ENCODE assay signal across 23 cellular contexts in genomic region chr3:57169106-57169505, GRCh38. TPM values are rescaled to one million over a fixed set of nuclear protein-coding genes. Genes with fewer than 3 reads are reported as not detected.
DNase-seq lines count a peak whose midpoint lies in the region; ATAC-seq and TF ChIP-seq lines count a peak whose summit lies in the region.
"Had no signal": no experiment of that assay in that cellular context is flagged by ENCODE, and none has a peak within 500 bp of the region (broad histone marks: within the 10 kb centered on the region; RNA-seq: fewer than 3 reads in every experiment).

No MANE protein-coding gene starts in this region.

- H3K36me3 ChIP-seq in mesendoderm (ENCODE audit: control insufficient read depth, insufficient read depth, low read length) = no peaks in the 10 kb centered on the region
- H3K36me3 ChIP-seq in effector memory CD4-positive, alpha-beta T cell (ENCODE audit: control insufficient read depth, insufficient read depth, low read length) = no peaks in the 10 kb centered on the region
- H3K36me3 ChIP-seq: breast epithelium, heart right ventricle, right atrium auricular region, SJCRH30, suprapubic skin, vagina had no signal

- H3K4me1 Mint-ChIP-seq in natural killer cell = peaks cover 5 to 19% of the 10 kb centered on the region in 2 donors
- peaks cover 4 to 13% of the 10 kb centered on the region in 2 donors for H3K4me1 Mint-ChIP-seq in natural killer cell treated with Interleukin-12 subunit alpha and Interleukin-12 subunit beta and Interleukin-15 and Interleukin-18, amount 100 ng/mL, for 72 hours (ENCODE audit: low read depth in 2 of 2)
- no peaks in the 10 kb centered on the region for H3K4me1 Mint-ChIP-seq in activated T-helper 17 cell treated with anti-CD3 and anti-CD28 coated beads, Interleukin-2, amount 50 U/mL, for 72 hours

- peak overlapping the region; percentile 48 for H3K4ac ChIP-seq in mesendoderm (ENCODE audit: low read depth, low read length)

- H3K4me2 ChIP-seq in mesendoderm (ENCODE audit: low read length) = no peak overlapping the region

- H4K5ac ChIP-seq in mesendoderm (ENCODE audit: low read length) = no peak overlapping the region

- no peak for ATAC-seq in natural killer cell
- ATAC-seq in natural killer cell treated with Interleukin-12 subunit alpha and Interleukin-12 subunit beta and Interleukin-15 and Interleukin-18, amount 100 ng/mL, for 72 hours = no peak
- no peak for ATAC-seq in activated T-helper 17 cell treated with anti-CD3 and anti-CD28 coated beads, Interleukin-2, amount 50 U/mL, for 72 hours (replicated peaks)
- no peak for ATAC-seq in HG02981 (IDR thresholded peaks at IDR 0.05; ENCODE audit: unreplicated experiment)
- ATAC-seq in HG02970 (IDR thresholded peaks at IDR 0.05; ENCODE audit: low FRiP score, unreplicated experiment) = no peak

- peaks cover 10% of the 10 kb centered on the region for H3K79me2 ChIP-seq in mesendoderm (ENCODE audit: control insufficient read depth, insufficient read depth, low read length)

- no peak overlapping the region for H3K27ac Mint-ChIP-seq in natural killer cell
- H3K27ac Mint-ChIP-seq in natural killer cell treated with Interleukin-12 subunit alpha and Interleukin-12 subunit beta and Interleukin-15 and Interleukin-18, amount 100 ng/mL, for 72 hours = no peak overlapping the region
- H3K27ac Mint-ChIP-seq in activated T-helper 17 cell treated with anti-CD3 and anti-CD28 coated beads, Interleukin-2, amount 50 U/mL, for 72 hours = no peak overlapping the region
- H3K27ac Mint-ChIP-seq: activated CD4-positive, alpha-beta memory T cell treated with anti-CD3 and anti-CD28 coated beads for 36 hours; activated naive CD4-positive, alpha-beta T cell treated with anti-CD3 and anti-CD28 coated beads, Interleukin-2, amount 50 U/mL, for 72 hours; T-helper 1 cell treated with Interleukin-12 subunit alpha and Interleukin-12 subunit beta and Interleukin-4 antibody, amounts not matched to agents 30 μg/mL and 1 μg/mL, for 36 hours had no signal

- no peak for TF ChIP-seq CTCF in natural killer cell (IDR thresholded peaks at IDR 0.05)

- H3K4me1 ChIP-seq in mesendoderm (ENCODE audit: control insufficient read depth, low read depth, low read length) = peaks cover 15% of the 10 kb centered on the region
- peaks cover 9% of the 10 kb centered on the region for H3K4me1 ChIP-seq in effector memory CD4-positive, alpha-beta T cell (ENCODE audit: control insufficient read depth, insufficient read depth, low read length, poor library complexity, severe bottlenecking)

- H2BK5ac ChIP-seq in mesendoderm (ENCODE audit: low read length) = no peak overlapping the region

- H2BK15ac ChIP-seq in mesendoderm (replicated peaks; ENCODE audit: low read depth) = no peak overlapping the region

- H3K9me3 ChIP-seq in effector memory CD4-positive, alpha-beta T cell (ENCODE audit: control insufficient read depth, low read length) = no peaks in the 10 kb centered on the region
- H3K9me3 ChIP-seq: breast epithelium, heart right ventricle, right atrium auricular region, SJCRH30, suprapubic skin, vagina had no signal

- H4K8ac ChIP-seq in mesendoderm (ENCODE audit: low read depth, low read length) = no peak overlapping the region

- no peaks in the 10 kb centered on the region for H3K36me3 Mint-ChIP-seq in natural killer cell
- no peaks in the 10 kb centered on the region for H3K36me3 Mint-ChIP-seq in natural killer cell treated with Interleukin-12 subunit alpha and Interleukin-12 subunit beta and Interleukin-15 and Interleukin-18, amount 100 ng/mL, for 72 hours
- no peaks in the 10 kb centered on the region for H3K36me3 Mint-ChIP-seq in activated T-helper 17 cell treated with anti-CD3 and anti-CD28 coated beads, Interleukin-2, amount 50 U/mL, for 72 hours (ENCODE audit: low read depth)
- H3K36me3 Mint-ChIP-seq: activated CD4-positive, alpha-beta memory T cell treated with anti-CD3 and anti-CD28 coated beads for 36 hours; activated naive CD4-positive, alpha-beta T cell treated with anti-CD3 and anti-CD28 coated beads, Interleukin-2, amount 50 U/mL, for 72 hours had no signal

- peak overlapping the region; percentile 44 for H2AK5ac ChIP-seq in mesendoderm (ENCODE audit: low read length)

- no CpG with 5 or more reads among the region's 3 CpGs for WGBS in mesendoderm (ENCODE audit: extremely low coverage, insufficient coverage, low lambda C conversion rate)

- H3K23ac ChIP-seq in mesendoderm (ENCODE audit: low read length) = no peak overlapping the region

- H3K27ac ChIP-seq in mesendoderm (ENCODE audit: low read depth, low read length) = no peak overlapping the region
- no peak overlapping the region for H3K27ac ChIP-seq in effector memory CD4-positive, alpha-beta T cell (ENCODE audit: insufficient read depth, low read length, poor library complexity, severe bottlenecking)
- H3K27ac ChIP-seq: coronary artery, PC-9, right atrium auricular region, suprapubic skin, vagina had no signal

- peak overlapping the region; percentile 58 for H3K56ac ChIP-seq in mesendoderm (ENCODE audit: low read length)

- H3K9me3 Mint-ChIP-seq in natural killer cell = no peaks in the 10 kb centered on the region
- H3K9me3 Mint-ChIP-seq in natural killer cell treated with Interleukin-12 subunit alpha and Interleukin-12 subunit beta and Interleukin-15 and Interleukin-18, amount 100 ng/mL, for 72 hours = no peaks in the 10 kb centered on the region
- H3K9me3 Mint-ChIP-seq in activated T-helper 17 cell treated with anti-CD3 and anti-CD28 coated beads, Interleukin-2, amount 50 U/mL, for 72 hours = no peaks in the 10 kb centered on the region
- H3K9me3 Mint-ChIP-seq: activated CD4-positive, alpha-beta memory T cell treated with anti-CD3 and anti-CD28 coated beads for 36 hours; activated naive CD4-positive, alpha-beta T cell treated with anti-CD3 and anti-CD28 coated beads, Interleukin-2, amount 50 U/mL, for 72 hours; T-helper 1 cell treated with Interleukin-12 subunit alpha and Interleukin-12 subunit beta and Interleukin-4 antibody, amounts not matched to agents 30 μg/mL and 1 μg/mL, for 36 hours had no signal

- no peak overlapping the region for H3K18ac ChIP-seq in mesendoderm (ENCODE audit: low read length)

- DNase-seq in natural killer cell = no peak
- DNase-seq in natural killer cell treated with Interleukin-12 subunit alpha and Interleukin-12 subunit beta and Interleukin-15 and Interleukin-18, amount 100 ng/mL, for 72 hours (ENCODE audit: low spot score) = no peak
- no peak for DNase-seq in mesendoderm
- no peak for DNase-seq in effector memory CD4-positive, alpha-beta T cell
- no peak for DNase-seq in effector CD8-positive, alpha-beta T cell (lab: John Stamatoyannopoulos, UW)
- DNase-seq: activated CD4-positive, alpha-beta memory T cell treated with anti-CD3 and anti-CD28 coated beads for 36 hours; activated T-cell treated with anti-CD3 and anti-CD28 coated beads for 4 hours; DMS153; GDM1; heart right ventricle; NCI-H82; PC-9; SJCRH30 had no signal

- H2BK120ac ChIP-seq in mesendoderm (ENCODE audit: low read depth, low read length) = no peak overlapping the region

- peak overlapping the region; percentile 63 for H3K4me3 Mint-ChIP-seq in natural killer cell
- no peak overlapping the region for H3K4me3 Mint-ChIP-seq in natural killer cell treated with Interleukin-12 subunit alpha and Interleukin-12 subunit beta and Interleukin-15 and Interleukin-18, amount 100 ng/mL, for 72 hours
- peak overlapping the region; percentile 57 for H3K4me3 Mint-ChIP-seq in activated T-helper 17 cell treated with anti-CD3 and anti-CD28 coated beads, Interleukin-2, amount 50 U/mL, for 72 hours
- H3K4me3 Mint-ChIP-seq: T-helper 1 cell treated with Interleukin-12 subunit alpha and Interleukin-12 subunit beta and Interleukin-4 antibody, amounts not matched to agents 30 μg/mL and 1 μg/mL, for 36 hours had no signal

- intact Hi-C loops in natural killer cell (cut with micrococcal nuclease) = no loop called here

- H3K4me3 ChIP-seq in mesendoderm (ENCODE audit: low read length) = no peak overlapping the region
- no peak overlapping the region for H3K4me3 ChIP-seq in effector memory CD4-positive, alpha-beta T cell (ENCODE audit: insufficient read depth, low read depth, low read length, poor library complexity, severe bottlenecking)

- H3K27me3 ChIP-seq in mesendoderm (ENCODE audit: insufficient read depth, low read length, poor library complexity) = no peaks in the 10 kb centered on the region
- peaks cover 17% of the 10 kb centered on the region for H3K27me3 ChIP-seq in effector memory CD4-positive, alpha-beta T cell (replicated peaks; ENCODE audit: control insufficient read depth, insufficient read depth, low read length, poor library complexity, severe bottlenecking)
- H3K27me3 ChIP-seq: breast epithelium, right atrium auricular region, SJCRH30, suprapubic skin, vagina had no signal

- peaks cover 46 to 68% of the 10 kb centered on the region in 2 donors for H3K27me3 Mint-ChIP-seq in natural killer cell (ENCODE audit: low read depth in 2 of 2)
- H3K27me3 Mint-ChIP-seq in natural killer cell treated with Interleukin-12 subunit alpha and Interleukin-12 subunit beta and Interleukin-15 and Interleukin-18, amount 100 ng/mL, for 72 hours = peaks cover 43 to 54% of the 10 kb centered on the region in 2 donors
- peaks cover 49% of the 10 kb centered on the region for H3K27me3 Mint-ChIP-seq in activated T-helper 17 cell treated with anti-CD3 and anti-CD28 coated beads, Interleukin-2, amount 50 U/mL, for 72 hours

- H3K9ac ChIP-seq in mesendoderm (ENCODE audit: low read length) = no peak overlapping the region

- peaks cover 2% of the 10 kb centered on the region for H3K79me1 ChIP-seq in mesendoderm (ENCODE audit: low read length)

RNA-seq across cellular contexts. Expression of gene IL17RD, which starts 4.0 kb away (rescaled TPM):
- total RNA-seq in natural killer cell = under 1 TPM in 2 of 3 donors, not detected in 1; 0.05 to 0.08 TPM
- total RNA-seq in natural killer cell treated with Interleukin-12 subunit alpha and Interleukin-12 subunit beta and Interleukin-15 and Interleukin-18, amount 100 ng/mL, for 72 hours = under 1 TPM in 1 of 2 donors, not detected in 1; 0.28 TPM
- total RNA-seq in activated T-helper 17 cell treated with anti-CD3 and anti-CD28 coated beads, Interleukin-2, amount 50 U/mL, for 72 hours = under 1 TPM; 0.15 to 0.48 TPM
- 69.8 TPM for polyA plus RNA-seq in mesendoderm (2013, experiment 1 of 2)
- polyA plus RNA-seq in mesendoderm (2013, experiment 2 of 2) = 70.2 TPM

RNA-seq across cellular contexts. Expression of gene HESX1, which starts 30.7 kb away (rescaled TPM):
- under 1 TPM in 2 of 3 donors, not detected in 1; 0.49 to 0.55 TPM for total RNA-seq in natural killer cell
- not detected for total RNA-seq in natural killer cell treated with Interleukin-12 subunit alpha and Interleukin-12 subunit beta and Interleukin-15 and Interleukin-18, amount 100 ng/mL, for 72 hours
- total RNA-seq in activated T-helper 17 cell treated with anti-CD3 and anti-CD28 coated beads, Interleukin-2, amount 50 U/mL, for 72 hours = under 1 TPM; 0.65 to 0.71 TPM
- polyA plus RNA-seq in mesendoderm (2013, experiment 1 of 2) = 1.3 TPM
- 1.4 TPM for polyA plus RNA-seq in mesendoderm (2013, experiment 2 of 2)
- total RNA-seq: vagina had no signal

RNA-seq across cellular contexts. Expression of gene APPL1, which starts 58.4 kb away (rescaled TPM):
- 10 to 100 TPM; 29.6 to 40.8 (median 38.2) TPM for total RNA-seq in natural killer cell
- total RNA-seq in natural killer cell treated with Interleukin-12 subunit alpha and Interleukin-12 subunit beta and Interleukin-15 and Interleukin-18, amount 100 ng/mL, for 72 hours = 10 to 100 TPM; 23.1 to 27.8 TPM
- total RNA-seq in activated T-helper 17 cell treated with anti-CD3 and anti-CD28 coated beads, Interleukin-2, amount 50 U/mL, for 72 hours = 10 to 100 TPM; 35.5 to 38.0 TPM
- polyA plus RNA-seq in mesendoderm (2013, experiment 1 of 2) = 26.5 TPM
- 26.4 TPM for polyA plus RNA-seq in mesendoderm (2013, experiment 2 of 2)
